In the genomic region with DNA sequence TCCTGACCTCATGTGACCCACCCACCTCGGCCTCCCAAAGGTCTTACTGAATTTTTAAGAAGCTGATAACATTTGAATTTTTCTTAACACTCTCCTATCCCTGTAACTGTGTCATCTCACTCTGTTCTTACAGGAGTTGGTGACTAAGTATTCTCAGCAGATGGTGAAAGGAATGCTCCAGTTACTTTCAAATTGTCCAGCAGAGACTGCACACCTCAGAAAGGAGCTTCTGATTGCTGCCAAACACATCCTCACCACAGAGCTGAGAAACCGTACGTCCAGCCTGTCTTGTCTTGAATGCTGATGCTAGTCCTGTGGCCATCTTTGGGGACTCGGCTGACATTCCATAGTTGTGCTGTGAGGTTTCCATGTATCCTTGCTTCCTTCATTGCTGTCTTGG, we compare ENCODE assay signal across 17 cellular contexts. TPM values are rescaled to one million over a fixed set of nuclear protein-coding genes. Genes with fewer than 3 reads are reported as not detected.
DNase-seq lines count a peak whose midpoint lies in the region; ATAC-seq and TF ChIP-seq lines count a peak whose summit lies in the region.
"Had no signal": no experiment of that assay in that cellular context is flagged by ENCODE, and none has a peak within 500 bp of the region (broad histone marks: within the 10 kb centered on the region; RNA-seq: fewer than 3 reads in every experiment).

No MANE protein-coding gene starts in this region.

- DNase-seq in NCI-H2227 treated with DMSO at 0.1 percent for 48 hours (lab: John Stamatoyannopoulos, UW) (peak; percentile 38), NCI-H2227 (lab: John Stamatoyannopoulos, UW; ENCODE audit: unreplicated experiment) (no peak), T-helper 17 cell (no peak), endothelial cell (ENCODE audit: low spot score) (no peak), UCSD-AML1 (lab: John Stamatoyannopoulos, UW; ENCODE audit: unreplicated experiment) (no peak), AG08396 (ENCODE audit: low spot score) (no peak)
- DNase-seq: AML-193; BE2C; CD4-positive, alpha-beta T cell; CD8-positive, alpha-beta memory T cell; DMS 273 treated with DMSO at 0.1 percent for 48 hours; EL; GOT3; HFFc6 had no signal

- H3K9me3 Mint-ChIP-seq in endothelial cell (ENCODE audit: unreplicated experiment), result no peaks in the 10 kb centered on the region
- H3K9me3 Mint-ChIP-seq: CD14-positive monocyte; CD4-positive, alpha-beta T cell; CD8-positive, alpha-beta memory T cell; HFFc6 had no signal

- H3K9me3 ChIP-seq in T-helper 17 cell (ENCODE audit: control insufficient read depth, low read length, poor library complexity, severe bottlenecking), result no peaks in the 10 kb centered on the region
- H3K9me3 ChIP-seq: BE2C; BLaER1 treated with 17β-estradiol and CSF1 and Interleukin-3, amounts not matched to agents 10 nM and 100 nM; HAP-1 had no signal

- peak overlapping the region; percentile 9 for H3K27ac Mint-ChIP-seq in T-helper 17 cell
- H3K27ac Mint-ChIP-seq in endothelial cell (ENCODE audit: unreplicated experiment), result no peak overlapping the region
- H3K27ac Mint-ChIP-seq: CD4-positive, alpha-beta T cell; HFFc6 had no signal

- H3K36me3 Mint-ChIP-seq in T-helper 17 cell (ENCODE audit: low read depth) (peaks cover 19% of the 10 kb centered on the region), endothelial cell (ENCODE audit: low read depth, unreplicated experiment) (peaks cover 72% of the 10 kb centered on the region)

- H3K4me1 Mint-ChIP-seq in T-helper 17 cell (peaks cover 12% of the 10 kb centered on the region), endothelial cell (ENCODE audit: unreplicated experiment) (no peaks in the 10 kb centered on the region)
- H3K4me1 Mint-ChIP-seq: CD14-positive monocyte had no signal

- ATAC-seq in T-helper 17 cell, result no peak

- H3K27me3 Mint-ChIP-seq in T-helper 17 cell, result no peaks in the 10 kb centered on the region
- no peaks in the 10 kb centered on the region for H3K27me3 Mint-ChIP-seq in endothelial cell (ENCODE audit: unreplicated experiment)
- H3K27me3 Mint-ChIP-seq: CD4-positive, alpha-beta T cell; CD8-positive, alpha-beta memory T cell had no signal

- no peak for TF ChIP-seq CTCF in endothelial cell (IDR thresholded peaks at IDR 0.05; ENCODE audit: unreplicated experiment)

- H3K4me3 Mint-ChIP-seq in T-helper 17 cell, result no peak overlapping the region
- peak overlapping the region; percentile 32 for H3K4me3 Mint-ChIP-seq in endothelial cell (ENCODE audit: unreplicated experiment)
- H3K4me3 Mint-ChIP-seq: CD14-positive monocyte; CD4-positive, alpha-beta T cell; CD8-positive, alpha-beta memory T cell; HFFc6 had no signal

RNA-seq across cellular contexts. Expression of gene TRRAP, which starts 24.9 kb away (rescaled TPM):
- total RNA-seq in T-helper 17 cell (10 to 100 TPM; 70.1 to 77.2 TPM), endothelial cell (ENCODE audit: unreplicated experiment) (53.5 TPM)

RNA-seq across cellular contexts. Expression of gene TMEM130, which starts 33.4 kb away (rescaled TPM):
- total RNA-seq in T-helper 17 cell (under 1 TPM in 1 of 2 donors, not detected in 1; 0.22 TPM), endothelial cell (ENCODE audit: unreplicated experiment) (not detected)
- total RNA-seq: CD8-positive, alpha-beta memory T cell had no signal
